11 cellular contexts compared by ENCODE assay signal in the genomic region with DNA sequence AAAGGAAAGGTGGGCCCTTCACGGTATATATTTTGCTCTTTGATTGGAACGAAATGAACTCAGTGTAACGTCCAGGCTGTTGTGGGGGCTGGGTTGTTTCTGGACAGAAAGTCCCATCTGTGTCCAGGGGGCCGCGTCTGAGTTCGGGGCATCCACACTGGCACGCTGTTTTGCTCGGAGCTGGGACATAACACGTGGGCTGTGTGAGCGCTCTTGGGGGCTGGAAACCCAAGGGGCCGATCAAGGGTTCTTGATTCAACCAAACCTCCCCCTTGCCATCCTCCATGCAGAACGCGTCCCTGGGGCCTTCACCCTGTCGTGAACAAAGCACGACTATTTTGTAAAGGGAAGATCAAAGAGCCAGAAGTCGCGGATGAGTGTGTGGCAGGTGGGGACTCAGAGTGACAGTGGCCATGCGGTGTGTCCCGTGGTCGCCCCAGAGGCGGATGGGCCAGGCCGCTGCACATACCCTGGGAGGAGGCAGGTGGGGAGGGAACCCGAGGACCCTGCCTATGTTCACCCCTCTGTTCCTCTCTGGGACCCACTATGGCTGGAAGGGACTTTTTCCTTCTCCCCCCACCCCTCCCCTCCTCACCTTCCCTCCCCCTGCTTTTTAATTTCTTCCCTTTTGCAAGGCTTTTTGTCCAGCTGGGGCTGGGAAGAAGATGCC.
A peak's percentile ranks its signal among the peaks of the same experiment; 100 is the strongest.
DNase-seq lines count a peak whose midpoint lies in the region; ATAC-seq, FAIRE-seq and TF ChIP-seq lines count a peak whose summit lies in the region.
"Had no signal": no experiment of that assay in that cellular context is flagged by ENCODE, and none has a peak within 500 bp of the region (broad histone marks: within the 10 kb centered on the region; RNA-seq: fewer than 3 reads in every experiment).

No MANE protein-coding gene starts in this region.

- CTCF ChIA-PET in Panc1 (lab: Charles Lee) = interaction anchor here (1.5 kb wide), 1 partner anchor 98 kb away, joined by 3 read pairs; no protein-coding TSS in a partner anchor

- WGBS in hepatocyte (ENCODE audit: low lambda C conversion rate, missing lambda C conversion rate) = 61% methylated on average over 22 of the region's 23 CpGs

- peak overlapping the region; percentile 11 for H3K4me3 Mint-ChIP-seq in stimulated activated effector memory CD8-positive, alpha-beta T cell treated with anti-CD3 and anti-CD28 coated beads, Interleukin-12 subunit alpha, Interleukin-12 subunit beta, amount 100 ng/mL, for 72 hours
- H3K4me3 Mint-ChIP-seq in HFFc6 = no peak overlapping the region
- H3K4me3 Mint-ChIP-seq: CD4-positive, CD25-positive, alpha-beta regulatory T cell had no signal

- no peaks in the 10 kb centered on the region for H3K9me3 Mint-ChIP-seq in stimulated activated effector memory CD8-positive, alpha-beta T cell treated with anti-CD3 and anti-CD28 coated beads, Interleukin-12 subunit alpha, Interleukin-12 subunit beta, amount 100 ng/mL, for 72 hours
- H3K9me3 Mint-ChIP-seq in HFFc6 = peaks cover 11% of the 10 kb centered on the region

- peaks cover 35% of the 10 kb centered on the region for H3K27me3 Mint-ChIP-seq in HFFc6 (ENCODE audit: insufficient read depth)

- H3K27me3 ChIP-seq in Panc1 (ENCODE audit: control insufficient read depth, insufficient read depth, low read length) = no peaks in the 10 kb centered on the region
- peaks cover 23% of the 10 kb centered on the region for H3K27me3 ChIP-seq in hepatocyte

- peak overlapping the region; percentile 12 for H2AFZ ChIP-seq in hepatocyte

- in situ Hi-C loops in Panc1 (cut with HindIII; ENCODE audit: low pct_unique_long_range_greater_than_20kb, low sequenced_read_pairs) = no loop called here

- no peaks in the 10 kb centered on the region for H3K36me3 Mint-ChIP-seq in stimulated activated effector memory CD8-positive, alpha-beta T cell treated with anti-CD3 and anti-CD28 coated beads, Interleukin-12 subunit alpha, Interleukin-12 subunit beta, amount 100 ng/mL, for 72 hours
- peaks cover 7% of the 10 kb centered on the region; the same call in 1 of the 2 replicates for H3K36me3 Mint-ChIP-seq in HFFc6 (ENCODE audit: low read depth)
- H3K36me3 Mint-ChIP-seq: CD4-positive, CD25-positive, alpha-beta regulatory T cell had no signal

- POLR2A ChIA-PET in Panc1 (lab: Charles Lee) = no interaction called here

- no TSS peak for BruUV-seq in Panc1 (replicated peaks; lab: Mats Ljungman, UMichigan)

- intact Hi-C loops in Panc1 (cut with micrococcal nuclease; ENCODE audit: unreplicated experiment) = no loop called here

- no peak for TF ChIP-seq CTCF in Panc1 (IDR thresholded peaks at IDR 0.05)
- TF ChIP-seq CTCF in hepatocyte (IDR thresholded peaks at IDR 0.05; ENCODE audit: poor library complexity) = no peak
- TF ChIP-seq CTCF in HFFc6 (IDR thresholded peaks at IDR 0.05) = no peak

- no peaks in the 10 kb centered on the region for H3K79me2 ChIP-seq in hepatocyte

- H3K36me3 ChIP-seq in Panc1 (ENCODE audit: control insufficient read depth, insufficient read depth, low read length) (no peaks in the 10 kb centered on the region), hepatocyte (replicated peaks; ENCODE audit: insufficient read depth, low read depth) (no peaks in the 10 kb centered on the region)

- ATAC-seq in Panc1 (no peak), HG03460 (IDR thresholded peaks at IDR 0.05; ENCODE audit: unreplicated experiment) (no peak)
- no peak for ATAC-seq in stimulated activated effector memory CD8-positive, alpha-beta T cell treated with anti-CD3 and anti-CD28 coated beads, Interleukin-12 subunit alpha, Interleukin-12 subunit beta, amount 100 ng/mL, for 72 hours

- H4K20me1 ChIP-seq in hepatocyte (ENCODE audit: insufficient read depth, poor library complexity, severe bottlenecking) = no peaks in the 10 kb centered on the region

- peak; percentile 6 for DNase-seq in activated T-cell treated with anti-CD3 and anti-CD28 coated beads, Interleukin-2, amount 50 U/mL, for 1 hour
- no peak for DNase-seq in activated T-cell treated with anti-CD3 and anti-CD28 coated beads, Interleukin-2, amount 50 U/mL, for 48 hours
- DNase-seq in Panc1 (ENCODE audit: low read depth, low spot score) (no peak), hepatocyte (ENCODE audit: low spot score) (no peak), RCC 7860 (ENCODE audit: low spot score) (no peak), HFFc6 (no peak)
- DNase-seq in stimulated activated effector memory CD8-positive, alpha-beta T cell treated with anti-CD3 and anti-CD28 coated beads, Interleukin-12 subunit alpha, Interleukin-12 subunit beta, amount 100 ng/mL, for 72 hours (ENCODE audit: low spot score in 2 of 2) = no peak
- DNase-seq: activated gamma-delta T cell; CD4-positive, CD25-positive, alpha-beta regulatory T cell; erythroblast had no signal

- FAIRE-seq in RCC 7860 (lab: Jason Lieb, UNC) = no peak

- H3K4me1 ChIP-seq in Panc1 (ENCODE audit: control insufficient read depth, insufficient read depth, low read length) (no peaks in the 10 kb centered on the region), hepatocyte (ENCODE audit: insufficient read depth) (peaks cover 7% of the 10 kb centered on the region)

- H3K27ac ChIP-seq in Panc1 (ENCODE audit: low read length) (no peak overlapping the region), hepatocyte (no peak overlapping the region)

- H3K27ac Mint-ChIP-seq in stimulated activated effector memory CD8-positive, alpha-beta T cell treated with anti-CD3 and anti-CD28 coated beads, Interleukin-12 subunit alpha, Interleukin-12 subunit beta, amount 100 ng/mL, for 72 hours = no peak overlapping the region
- no peak overlapping the region for H3K27ac Mint-ChIP-seq in HFFc6

- H3K4me3 ChIP-seq in Panc1 (ENCODE audit: low read depth in 2 of 2, low read length in 2 of 2) (peak overlapping the region; percentile 39 to 48), hepatocyte (no peak overlapping the region)

- H3K4me1 Mint-ChIP-seq in stimulated activated effector memory CD8-positive, alpha-beta T cell treated with anti-CD3 and anti-CD28 coated beads, Interleukin-12 subunit alpha, Interleukin-12 subunit beta, amount 100 ng/mL, for 72 hours = no peaks in the 10 kb centered on the region
- no peaks in the 10 kb centered on the region for H3K4me1 Mint-ChIP-seq in HFFc6 (ENCODE audit: low read depth)

- no peaks in the 10 kb centered on the region for H3K9me3 ChIP-seq in Panc1 (ENCODE audit: control insufficient read depth, insufficient read depth, low read depth, low read length)
- no peaks in the 10 kb centered on the region for H3K9me3 ChIP-seq in hepatocyte (ENCODE audit: low read depth)

- H3K9me2 ChIP-seq in hepatocyte (replicated peaks; ENCODE audit: insufficient read depth) = no peaks in the 10 kb centered on the region

- peak overlapping the region; percentile 75 for H3K4me2 ChIP-seq in hepatocyte
